Comparison of ENCODE assay signal across 1 cellular context in the genomic region with DNA sequence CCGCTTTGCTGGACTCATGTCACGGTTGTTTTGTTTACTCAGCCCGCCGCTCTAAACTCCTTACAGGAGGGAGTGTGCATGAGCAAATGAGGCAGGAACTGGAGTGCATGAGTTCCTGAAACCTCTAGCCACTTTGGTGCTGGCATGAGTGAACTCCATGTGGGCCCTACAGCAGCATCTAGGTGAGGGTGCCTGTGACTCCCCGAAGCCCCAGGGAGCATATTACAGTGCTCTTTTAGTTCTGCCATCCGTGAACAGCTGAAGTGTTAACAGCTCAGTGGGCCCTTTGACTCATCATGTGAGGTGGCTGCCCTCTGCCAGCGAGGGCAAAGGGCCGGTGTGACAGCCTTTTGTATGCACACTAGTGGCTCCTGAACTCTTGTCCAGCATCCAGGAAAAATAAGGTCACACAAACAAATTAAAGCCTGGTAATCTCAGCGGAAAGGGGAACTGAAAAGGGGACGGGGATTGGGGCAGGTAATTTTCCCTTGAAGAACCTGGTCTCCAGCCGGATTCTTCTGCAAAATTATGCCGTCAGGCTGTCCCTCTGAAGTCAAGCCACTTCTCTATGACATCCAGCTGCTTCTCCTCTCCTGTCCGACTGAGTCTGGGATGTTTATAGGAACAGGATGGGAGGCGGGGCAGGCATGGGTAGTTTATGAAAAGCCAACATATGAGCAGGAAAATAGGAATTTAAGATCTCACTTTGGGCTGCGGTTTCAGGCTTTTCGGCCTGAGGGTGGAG.
A peak's percentile ranks its signal among the peaks of the same experiment; 100 is the strongest.
TF ChIP-seq lines count a peak whose summit lies in the region.

No MANE protein-coding gene starts in this region.

TF ChIP-seq in HepG2, 621 proteins besides CTCF, POLR2A, EP300 and RAD21 (continued from another document):
- TF ChIP-seq, protein P1, sequence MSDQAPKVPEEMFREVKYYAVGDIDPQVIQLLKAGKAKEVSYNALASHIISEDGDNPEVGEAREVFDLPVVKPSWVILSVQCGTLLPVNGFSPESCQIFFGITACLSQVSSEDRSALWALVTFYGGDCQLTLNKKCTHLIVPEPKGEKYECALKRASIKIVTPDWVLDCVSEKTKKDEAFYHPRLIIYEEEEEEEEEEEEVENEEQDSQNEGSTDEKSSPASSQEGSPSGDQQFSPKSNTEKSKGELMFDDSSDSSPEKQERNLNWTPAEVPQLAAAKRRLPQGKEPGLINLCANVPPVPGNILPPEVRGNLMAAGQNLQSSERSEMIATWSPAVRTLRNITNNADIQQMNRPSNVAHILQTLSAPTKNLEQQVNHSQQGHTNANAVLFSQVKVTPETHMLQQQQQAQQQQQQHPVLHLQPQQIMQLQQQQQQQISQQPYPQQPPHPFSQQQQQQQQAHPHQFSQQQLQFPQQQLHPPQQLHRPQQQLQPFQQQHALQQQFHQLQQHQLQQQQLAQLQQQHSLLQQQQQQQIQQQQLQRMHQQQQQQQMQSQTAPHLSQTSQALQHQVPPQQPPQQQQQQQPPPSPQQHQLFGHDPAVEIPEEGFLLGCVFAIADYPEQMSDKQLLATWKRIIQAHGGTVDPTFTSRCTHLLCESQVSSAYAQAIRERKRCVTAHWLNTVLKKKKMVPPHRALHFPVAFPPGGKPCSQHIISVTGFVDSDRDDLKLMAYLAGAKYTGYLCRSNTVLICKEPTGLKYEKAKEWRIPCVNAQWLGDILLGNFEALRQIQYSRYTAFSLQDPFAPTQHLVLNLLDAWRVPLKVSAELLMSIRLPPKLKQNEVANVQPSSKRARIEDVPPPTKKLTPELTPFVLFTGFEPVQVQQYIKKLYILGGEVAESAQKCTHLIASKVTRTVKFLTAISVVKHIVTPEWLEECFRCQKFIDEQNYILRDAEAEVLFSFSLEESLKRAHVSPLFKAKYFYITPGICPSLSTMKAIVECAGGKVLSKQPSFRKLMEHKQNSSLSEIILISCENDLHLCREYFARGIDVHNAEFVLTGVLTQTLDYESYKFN (CRISPR knock-in tag; conservative IDR thresholded peaks at IDR 0.05): 0 out of 2 replicates have a peak, but pooled peaks have one; percentile 27
- TF ChIP-seq PLRG1 (conservative IDR thresholded peaks at IDR 0.05) (no peak), SNRNP70 (IDR thresholded peaks at IDR 0.05; ENCODE audit: low read depth, low read length) (no peak), ZNF501 (CRISPR knock-in tag; IDR thresholded peaks at IDR 0.05) (0 out of 2 replicates have a peak, but pooled peaks have one; percentile 36), ZNF543 (CRISPR knock-in tag; IDR thresholded peaks at IDR 0.05) (no peak), ZNF570 (CRISPR knock-in tag; IDR thresholded peaks at IDR 0.05; ENCODE audit: borderline replicate concordance) (no peak), SRSF9 (IDR thresholded peaks at IDR 0.05; ENCODE audit: borderline replicate concordance, insufficient read depth, low read depth, low read length, poor library complexity, severe bottlenecking) (no peak)
